Comparison of ENCODE assay signal across 8 cellular contexts in the genomic region with DNA sequence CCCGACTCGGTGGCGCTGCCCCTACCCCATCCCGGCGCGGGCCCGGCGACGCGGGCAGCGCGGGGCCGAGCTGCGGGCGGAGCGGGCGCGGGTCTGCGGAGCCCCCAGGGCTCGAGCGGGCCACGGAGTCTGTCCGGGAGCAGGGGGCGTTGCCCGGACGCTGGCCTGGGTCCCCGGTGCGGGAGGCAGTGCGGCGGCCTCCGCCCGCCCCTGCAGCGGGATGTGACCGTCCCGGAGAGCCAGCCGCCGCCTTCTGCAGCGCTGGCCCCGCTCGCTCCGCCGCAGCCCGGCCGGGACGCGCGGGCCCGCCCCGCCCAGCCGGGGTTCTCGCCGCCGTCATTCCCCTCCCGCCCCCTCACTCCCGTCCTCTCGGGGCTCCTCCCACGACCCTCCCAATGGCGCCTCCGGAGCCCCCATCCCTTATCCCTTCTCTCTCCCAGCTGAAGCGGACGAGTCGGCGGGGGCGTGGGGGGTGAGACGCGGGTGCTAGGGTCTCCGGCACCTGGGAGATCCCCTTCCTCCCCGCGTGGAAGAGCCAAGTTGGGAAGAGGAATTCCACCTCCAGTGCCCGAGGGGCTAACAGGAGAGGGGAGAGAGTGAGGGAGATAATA. TPM values are rescaled to one million over a fixed set of nuclear protein-coding genes. Genes with fewer than 3 reads are reported as not detected.
A peak's percentile ranks its signal among the peaks of the same experiment; 100 is the strongest.
DNase-seq lines count a peak whose midpoint lies in the region; ATAC-seq and TF ChIP-seq lines count a peak whose summit lies in the region.

A gene with protein sequence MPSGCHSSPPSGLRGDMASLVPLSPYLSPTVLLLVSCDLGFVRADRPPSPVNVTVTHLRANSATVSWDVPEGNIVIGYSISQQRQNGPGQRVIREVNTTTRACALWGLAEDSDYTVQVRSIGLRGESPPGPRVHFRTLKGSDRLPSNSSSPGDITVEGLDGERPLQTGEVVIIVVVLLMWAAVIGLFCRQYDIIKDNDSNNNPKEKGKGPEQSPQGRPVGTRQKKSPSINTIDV (minus strand): TSS at position 257 of the 611 bp plus-strand sequence. CDS start 521 bp downstream, outside the sequence.

- CTCF ChIA-PET in AG04449 (lab: Yijun Ruan, JAX), result interaction anchor here (1.3 kb wide), 2 partner anchors 188 kb away, joined by 5 to 6 read pairs; no protein-coding TSS in a partner anchor

- no peak for TF ChIP-seq POLR2A in prostate gland (IDR thresholded peaks at IDR 0.05)

- ATAC-seq in HG02938 (IDR thresholded peaks at IDR 0.05; ENCODE audit: unreplicated experiment) (no peak), GM18870 (IDR thresholded peaks at IDR 0.05; ENCODE audit: unreplicated experiment) (no peak)

- intact Hi-C loops in left ventricle myocardium inferior (cut with micrococcal nuclease), result no loop called here
- intact Hi-C loops in prostate gland (cut with DNase I), result loop anchor here (5.0 kb wide), 1 partner anchor 87 kb away; a partner anchor contains a TSS

- H3K4me3 ChIP-seq in AG04449 (ENCODE audit: low read depth, low read length) (peak within 1 kb of the TSS; percentile 70), HL-60 (replicated peaks; ENCODE audit: insufficient read depth, low read length) (peak within 1 kb of the TSS; percentile 20), left ventricle myocardium inferior (peak within 1 kb of the TSS; percentile 70), prostate gland (peak within 1 kb of the TSS; percentile 52 to 60)

- WGBS in prostate gland, result under 1% methylated on average over 48 of the region's 70 CpGs

- peaks cover 21% of the 10 kb centered on the region for H3K4me1 ChIP-seq in left ventricle myocardium inferior
- H3K4me1 ChIP-seq in prostate gland (replicated peaks), result peaks cover 2% of the 10 kb centered on the region

- POLR2A ChIA-PET in AG04449 (lab: Yijun Ruan, JAX), result no interaction called here

- no peak for DNase-seq in AG04449 (ENCODE audit: low read depth, low spot score)
- DNase-seq in HL-60 (ENCODE audit: low read depth in 1 of 2, low spot score in 1 of 2), result no peak
- peak; percentile 31 for DNase-seq in left ventricle myocardium inferior
- no peak for DNase-seq in prostate gland (ENCODE audit: low spot score)
- DNase-seq in NCI-H524 treated with DMSO at 0.1 percent for 48 hours (lab: John Stamatoyannopoulos, UW), result no peak

- no peaks in the 10 kb centered on the region for H3K36me3 ChIP-seq in left ventricle myocardium inferior
- no peaks in the 10 kb centered on the region for H3K36me3 ChIP-seq in prostate gland

- TF ChIP-seq CTCF in AG04449 (IDR thresholded peaks at IDR 0.05; ENCODE audit: insufficient read depth, low read length, missing control alignments), result no peak
- TF ChIP-seq CTCF in HL-60 (IDR thresholded peaks at IDR 0.05; ENCODE audit: insufficient read depth, low read length), result no peak
- no peak for TF ChIP-seq CTCF in left ventricle myocardium inferior (IDR thresholded peaks at IDR 0.05; ENCODE audit: borderline replicate concordance)
- no peak for TF ChIP-seq CTCF in prostate gland (IDR thresholded peaks at IDR 0.05)

- H3K9me3 ChIP-seq in left ventricle myocardium inferior (replicated peaks) (no peaks in the 10 kb centered on the region), prostate gland (no peaks in the 10 kb centered on the region)

- H3K27ac ChIP-seq in HL-60 (replicated peaks), result no peak within 1 kb of the TSS
- H3K27ac ChIP-seq in angular gyrus (ENCODE audit: low read depth, low read length), result peak within 1 kb of the TSS; percentile 37
- no peak within 1 kb of the TSS for H3K27ac ChIP-seq in left ventricle myocardium inferior (replicated peaks)
- peak within 1 kb of the TSS; percentile 60 to 68 for H3K27ac ChIP-seq in prostate gland

- H3K27me3 ChIP-seq in HL-60 (ENCODE audit: insufficient read depth, poor library complexity, severe bottlenecking) (peaks cover 20% of the 10 kb centered on the region), left ventricle myocardium inferior (ENCODE audit: low read depth) (peaks cover 32% of the 10 kb centered on the region), prostate gland (replicated peaks; ENCODE audit: insufficient read depth) (no peaks in the 10 kb centered on the region)

RNA-seq across cellular contexts. Expression of the gene that starts here (rescaled TPM):
- 1.7 TPM for total RNA-seq in left ventricle myocardium inferior
- 10 to 100 TPM; 24.1 to 30.6 TPM for total RNA-seq in prostate gland

Comparison
In these comparisons a context has a peak if more than half of its experiments do, and no peak if none do; other contexts are left out.
1. H3K4me3 ChIP-seq: peak in every context shown above with its lines; median percentile 70 in AG04449; 70 in left ventricle myocardium inferior; 56 in prostate gland; 20 in HL-60.
2. H3K27ac ChIP-seq: peak in angular gyrus (single experiment) and prostate gland (2 of 2); none in HL-60 (single experiment) and left ventricle myocardium inferior (single experiment).